Comparison of ENCODE assay signal across 16 cellular contexts in the genomic region with DNA sequence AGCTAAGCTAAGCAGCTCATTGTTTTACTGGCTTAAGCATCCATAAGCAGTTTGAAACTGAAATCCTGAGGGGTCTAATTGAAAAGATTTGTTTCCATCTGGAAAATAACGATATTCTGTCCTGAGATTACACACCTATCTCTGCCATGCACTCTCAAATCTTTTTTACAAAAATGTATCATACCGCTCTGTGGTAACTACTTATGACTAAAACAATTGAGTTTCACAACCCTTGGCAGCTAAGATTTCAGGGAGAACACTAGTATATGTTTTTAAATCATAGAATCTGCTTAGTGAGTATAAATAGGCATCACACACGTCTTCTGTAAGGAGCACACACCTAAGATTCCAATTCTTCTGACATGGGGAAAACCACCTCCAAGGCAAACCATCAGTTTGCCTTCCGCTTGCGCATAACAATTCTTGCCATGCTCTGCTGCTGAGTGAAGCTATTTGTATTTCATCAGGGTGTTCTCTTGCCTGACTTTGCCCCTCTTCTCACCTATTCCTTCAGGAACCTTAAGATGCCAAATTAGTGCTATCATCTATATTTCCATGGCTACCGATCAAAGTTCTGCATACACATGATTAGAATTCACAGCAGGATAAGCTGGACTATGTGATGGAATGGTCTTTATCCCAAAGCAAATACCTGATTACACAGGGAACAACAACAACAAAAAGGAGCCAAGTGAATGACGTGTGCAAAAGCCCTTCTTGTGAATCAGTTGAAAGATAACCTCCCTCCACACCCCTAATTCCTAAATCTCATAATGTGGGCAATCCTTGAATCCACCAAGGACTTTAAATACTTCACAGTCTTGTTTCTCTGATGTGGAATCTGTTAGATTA.
"Had no signal": no experiment of that assay in that cellular context is flagged by ENCODE, and none has a peak within 500 bp of the region (broad histone marks: within the 10 kb centered on the region; RNA-seq: fewer than 3 reads in every experiment).

No MANE protein-coding gene starts in this region.

- DNase-seq: activated CD4-positive, alpha-beta memory T cell treated with anti-CD3 and anti-CD28 coated beads, Interleukin-2, amount 10 ng/mL, durations not matched to agents 7 days and 5 days; activated CD4-positive, alpha-beta T cell treated with anti-CD3 and anti-CD28 coated beads for 1 hour; activated naive CD4-positive, alpha-beta T cell; body of pancreas; cerebellar nuclear complex; dermis blood vessel endothelial cell; foreskin melanocyte; heart left ventricle; left lung; sigmoid colon; stimulated activated CD4-positive, alpha-beta T cell treated with anti-CD3 and anti-CD28 coated beads, Interleukin-2, amount 100 ng/mL, for 48 hours; stimulated activated CD8-positive, alpha-beta memory T cell treated with anti-CD3 and anti-CD28 coated beads, Interleukin-4, amount 100 ng/mL, for 48 hours; SW 1271 had no signal

- H3K4me3 Mint-ChIP-seq: activated CD4-positive, alpha-beta memory T cell treated with anti-CD3 and anti-CD28 coated beads, Interleukin-2, amount 10 ng/mL, durations not matched to agents 7 days and 5 days; natural killer cell treated with Interleukin-12 subunit alpha and Interleukin-12 subunit beta and Interleukin-15 and Interleukin-18, amount 100 ng/mL, for 72 hours; stimulated activated naive CD8-positive, alpha-beta T cell treated with anti-CD3 and anti-CD28 coated beads, Interleukin-15, Interleukin-2, amounts not matched to agents 100 ng/mL and 50 ng/mL, for 24 hours; T-helper 2 cell treated with Interferon-gamma antibody and Interleukin-4, amounts not matched to agents 5 μg/mL and 100 μg/mL, for 36 hours had no signal

- H3K27ac Mint-ChIP-seq: activated CD4-positive, alpha-beta memory T cell treated with anti-CD3 and anti-CD28 coated beads, Interleukin-2, amount 10 ng/mL, durations not matched to agents 7 days and 5 days; natural killer cell treated with Interleukin-12 subunit alpha and Interleukin-12 subunit beta and Interleukin-15 and Interleukin-18, amount 100 ng/mL, for 72 hours; stimulated activated naive CD8-positive, alpha-beta T cell treated with anti-CD3 and anti-CD28 coated beads, Interleukin-15, Interleukin-2, amounts not matched to agents 100 ng/mL and 50 ng/mL, for 24 hours; T-helper 2 cell treated with Interferon-gamma antibody and Interleukin-4, amounts not matched to agents 5 μg/mL and 100 μg/mL, for 36 hours had no signal

- H3K4me1 Mint-ChIP-seq: activated CD4-positive, alpha-beta memory T cell treated with anti-CD3 and anti-CD28 coated beads, Interleukin-2, amount 10 ng/mL, durations not matched to agents 7 days and 5 days had no signal

- H3K4me1 ChIP-seq: left lung had no signal

- H3K9me3 ChIP-seq: body of pancreas, heart left ventricle, left lung, sigmoid colon had no signal

- ATAC-seq: body of pancreas; heart left ventricle; natural killer cell treated with Interleukin-12 subunit alpha and Interleukin-12 subunit beta and Interleukin-15 and Interleukin-18, amount 100 ng/mL, for 72 hours had no signal

- H3K27ac ChIP-seq: heart left ventricle, left lung had no signal

- H3K9me3 Mint-ChIP-seq: activated CD4-positive, alpha-beta memory T cell treated with anti-CD3 and anti-CD28 coated beads, Interleukin-2, amount 10 ng/mL, durations not matched to agents 7 days and 5 days; natural killer cell treated with Interleukin-12 subunit alpha and Interleukin-12 subunit beta and Interleukin-15 and Interleukin-18, amount 100 ng/mL, for 72 hours; stimulated activated naive CD8-positive, alpha-beta T cell treated with anti-CD3 and anti-CD28 coated beads, Interleukin-15, Interleukin-2, amounts not matched to agents 100 ng/mL and 50 ng/mL, for 24 hours; T-helper 2 cell treated with Interferon-gamma antibody and Interleukin-4, amounts not matched to agents 5 μg/mL and 100 μg/mL, for 36 hours had no signal

- H3K27me3 ChIP-seq: body of pancreas, heart left ventricle, left lung, sigmoid colon had no signal

- H3K27me3 Mint-ChIP-seq: activated CD4-positive, alpha-beta memory T cell treated with anti-CD3 and anti-CD28 coated beads, Interleukin-2, amount 10 ng/mL, durations not matched to agents 7 days and 5 days; natural killer cell treated with Interleukin-12 subunit alpha and Interleukin-12 subunit beta and Interleukin-15 and Interleukin-18, amount 100 ng/mL, for 72 hours; stimulated activated naive CD8-positive, alpha-beta T cell treated with anti-CD3 and anti-CD28 coated beads, Interleukin-15, Interleukin-2, amounts not matched to agents 100 ng/mL and 50 ng/mL, for 24 hours had no signal

- H3K4me3 ChIP-seq: body of pancreas, heart left ventricle, left lung, sigmoid colon had no signal
